Comparison of ENCODE assay signal across 32 cellular contexts in the genomic region with DNA sequence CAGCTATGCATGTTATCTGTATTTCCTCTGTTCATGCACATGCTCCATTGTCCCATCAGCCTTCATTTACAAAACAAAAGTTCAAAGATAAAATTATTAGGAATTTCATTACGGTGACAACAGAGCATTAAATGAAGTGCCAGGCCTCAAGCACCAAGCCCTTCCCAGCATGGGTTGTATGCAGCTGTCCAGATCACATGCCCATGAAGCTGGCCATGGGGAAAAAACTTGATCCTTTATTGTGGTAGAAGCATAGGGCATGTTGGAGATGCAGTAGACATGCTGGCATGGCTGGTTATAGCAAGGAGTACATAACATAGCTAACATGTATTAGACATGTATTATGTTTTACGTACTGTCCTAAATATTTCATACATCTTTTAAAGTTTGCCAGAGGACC. TPM values are rescaled to one million over a fixed set of nuclear protein-coding genes. Genes with fewer than 3 reads are reported as not detected.
"Had no signal": no experiment of that assay in that cellular context is flagged by ENCODE, and none has a peak within 500 bp of the region (broad histone marks: within the 10 kb centered on the region; RNA-seq: fewer than 3 reads in every experiment).

No MANE protein-coding gene starts in this region.

- H3K36me3 ChIP-seq: brain microvascular endothelial cell, SJCRH30, WERI-Rb-1 had no signal

- DNase-seq: activated CD4-positive, alpha-beta T cell treated with anti-CD3 and anti-CD28 coated beads, Interleukin-2, amount 10 ng/mL, durations not matched to agents 24 days and 14 days; activated CD4-positive, alpha-beta T cell treated with anti-CD3 and anti-CD28 coated beads, Interleukin-2, amount 50 U/mL, for 4 hours; activated effector memory CD4-positive, alpha-beta T cell treated with anti-CD3 and anti-CD28 coated beads, Interleukin-2, amount 50 U/mL, for 16 hours; activated naive CD4-positive, alpha-beta T cell; activated naive CD4-positive, alpha-beta T cell treated with anti-CD3 and anti-CD28 coated beads, Interleukin-2, amount 50 U/mL, for 16 hours; activated naive CD8-positive, alpha-beta T cell treated with anti-CD3 and anti-CD28 coated beads for 36 hours; activated T-cell treated with anti-CD3 and anti-CD28 coated beads, Interleukin-2, amount 50 U/mL, for 1 hour; amniotic stem cell; aorta; brain microvascular endothelial cell; central memory CD4-positive, alpha-beta T cell; Kasumi-1; MM.1S; MV-4-11; NCI-H1092; NCI-H1436 treated with DMSO at 0.1 percent for 48 hours; NCI-H1694 treated with DMSO at 0.1 percent for 48 hours; NCI-H2029; NCI-H345; NCI-H524 treated with DMSO at 0.1 percent for 48 hours; SHP77; SJCRH30; T1000; WERI-Rb-1 had no signal

- H3K4me3 ChIP-seq: SJCRH30, SK-N-MC had no signal

- H3K4me1 ChIP-seq: SJCRH30 had no signal

- H3K9me3 ChIP-seq: SJCRH30 had no signal

- H3K27ac ChIP-seq: brain microvascular endothelial cell, SJCRH30, SK-N-MC, WERI-Rb-1 had no signal

- ATAC-seq: Panc1 had no signal

RNA-seq across cellular contexts. Expression of a gene that starts 4.1 kb away (rescaled TPM):
- total RNA-seq: activated CD4-positive, alpha-beta T cell treated with anti-CD3 and anti-CD28 coated beads, Interleukin-2, amount 10 ng/mL, durations not matched to agents 24 days and 14 days; activated CD8-positive, alpha-beta memory T cell treated with anti-CD3 and anti-CD28 coated beads for 36 hours; activated CD8-positive, alpha-beta T cell treated with anti-CD3 and anti-CD28 coated beads for 36 hours; activated naive CD8-positive, alpha-beta T cell treated with anti-CD3 and anti-CD28 coated beads for 36 hours; activated T-cell treated with anti-CD3 and anti-CD28 coated beads, Interleukin-2, amount 50 U/mL, for 72 hours; activated T-helper 17 cell treated with anti-CD3 and anti-CD28 coated beads, Interleukin-2, amount 50 U/mL, for 72 hours; SJCRH30; T-helper 1 cell treated with Interleukin-12 subunit alpha and Interleukin-12 subunit beta and Interleukin-4 antibody, amounts not matched to agents 30 ng/mL and 1 ng/mL, for 36 hours; T-helper 2 cell treated with Interferon-gamma antibody and Interleukin-4, amounts not matched to agents 100 ng/mL and 5 ng/mL, for 36 hours had no signal
